9 cellular contexts compared by ENCODE assay signal in the genomic region with DNA sequence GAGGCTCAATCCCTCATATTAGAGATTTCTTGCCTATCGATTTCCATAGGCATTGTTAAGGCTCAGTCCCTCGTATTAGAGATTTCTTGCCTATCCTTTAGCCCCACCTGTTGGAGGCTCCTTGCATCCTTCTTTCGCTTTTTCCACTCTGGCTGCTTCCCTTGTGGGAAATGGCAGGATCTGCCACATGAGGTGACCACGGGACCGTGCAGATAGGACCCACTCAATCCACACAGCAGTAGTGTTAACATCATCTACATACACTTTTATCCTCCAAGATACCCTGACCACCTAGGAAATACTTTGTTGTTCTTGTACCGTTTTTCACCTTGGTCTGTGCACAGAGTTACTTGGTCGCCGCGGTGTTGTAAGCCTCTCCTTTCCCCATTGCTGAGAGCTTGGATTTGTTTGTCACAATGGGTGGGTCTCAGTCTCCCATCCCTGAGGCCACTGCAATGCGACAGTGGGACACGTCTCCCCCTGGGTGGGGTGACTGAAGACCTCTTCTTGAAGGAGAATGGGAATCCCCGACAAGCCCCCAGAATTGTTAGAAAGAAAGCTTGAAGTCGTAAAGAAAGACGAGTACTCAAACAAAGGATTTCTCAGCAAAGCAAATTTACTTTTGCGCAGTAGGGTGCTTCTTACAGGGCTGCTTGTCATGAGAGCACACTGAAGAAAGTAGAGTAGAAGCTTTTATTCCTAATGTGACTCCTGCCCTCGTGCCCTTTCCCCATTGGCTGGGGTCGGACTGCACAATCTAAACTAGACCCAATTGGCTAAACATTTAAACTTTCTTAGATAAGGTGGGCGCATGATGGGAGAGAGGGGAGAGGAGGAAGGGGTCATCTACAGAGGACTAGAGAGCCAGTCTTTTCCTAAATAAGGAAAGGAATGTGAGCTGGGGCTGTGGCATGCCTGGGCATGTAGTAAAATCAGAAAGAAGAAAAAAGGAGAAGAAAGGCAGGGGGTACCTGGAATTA. TPM values are rescaled to one million over a fixed set of nuclear protein-coding genes. Genes with fewer than 3 reads are reported as not detected.
DNase-seq lines count a peak whose midpoint lies in the region; ATAC-seq, FAIRE-seq and TF ChIP-seq lines count a peak whose summit lies in the region.
"Had no signal": no experiment of that assay in that cellular context is flagged by ENCODE, and none has a peak within 500 bp of the region (broad histone marks: within the 10 kb centered on the region; RNA-seq: fewer than 3 reads in every experiment).

No MANE protein-coding gene starts in this region.

- CTCF ChIA-PET in IMR-90 (lab: Yijun Ruan, JAX) (interaction anchor here (1.4 kb wide), 1 partner anchor 9 kb away, joined by 4 read pairs; no protein-coding TSS in a partner anchor), K562 (lab: Yijun Ruan, JAX; ENCODE audit: low intra/inter-chr PET ratio) (interaction anchor here (1.2 kb wide), 2 partner anchors 232 to 253 kb away, joined by 4 read pairs; no protein-coding TSS in a partner anchor)

- H2BK15ac ChIP-seq in IMR-90 (ENCODE audit: low read depth, low read length), result peak overlapping the region; percentile 70; the same call in 2 of the 3 replicates

- no peaks in the 10 kb centered on the region for H3K9me1 ChIP-seq in IMR-90 (ENCODE audit: insufficient read depth, low read length)
- H3K9me1 ChIP-seq in K562 (ENCODE audit: control insufficient read depth, insufficient read depth, low read length), result no peaks in the 10 kb centered on the region

- dilution Hi-C loops in IMR-90 (cut with HindIII; ENCODE audit: low sequenced_read_pairs, unreplicated experiment), result no loop called here

- H3K79me1 ChIP-seq in IMR-90 (ENCODE audit: low read depth in 1 of 2, low read length in 2 of 2), result peaks cover 6 to 17% of the 10 kb centered on the region in 2 experiments; a peak in 1 of 4 replicates

- peak; percentile 66 for ATAC-seq in IMR-90 (ENCODE audit: low read depth)
- ATAC-seq in K562, result peak; percentile 70

- H3K27me3 ChIP-seq in IMR-90 (ENCODE audit: control insufficient read depth, insufficient read depth, low read length), result no peaks in the 10 kb centered on the region
- H3K27me3 ChIP-seq in K562 (ENCODE audit: control insufficient read depth in 2 of 2, insufficient read depth in 2 of 2, low read length in 2 of 2), result no peaks in the 10 kb centered on the region
- H3K27me3 ChIP-seq in kidney epithelial cell (ENCODE audit: control insufficient read depth, insufficient read depth, low read length), result no peaks in the 10 kb centered on the region

- peak overlapping the region; percentile 89 to 98 for H4K8ac ChIP-seq in IMR-90 (ENCODE audit: low read depth in 2 of 2, low read length in 2 of 2)

- peaks cover 2% of the 10 kb centered on the region; the same call in 1 of the 2 replicates for H3K4me1 ChIP-seq in IMR-90 (ENCODE audit: control insufficient read depth, insufficient read depth, low read length)
- no peaks in the 10 kb centered on the region for H3K4me1 ChIP-seq in K562 (replicated peaks in 1 of 2; ENCODE audit: control insufficient read depth in 2 of 2, insufficient read depth in 2 of 2, low read length in 2 of 2)
- H3K4me1 ChIP-seq: parathyroid adenoma had no signal

- peak overlapping the region; percentile 95 for H2BK120ac ChIP-seq in IMR-90 (ENCODE audit: low read depth, low read length)

- H3K9ac ChIP-seq in IMR-90 (ENCODE audit: low read depth, low read length) (no peak overlapping the region), K562 (ENCODE audit: insufficient read depth in 1 of 2, low read depth in 2 of 2, low read length in 2 of 2) (no peak overlapping the region)
- H3K9ac ChIP-seq: parathyroid adenoma had no signal

- no peak for TF ChIP-seq EP300 in K562 (IDR thresholded peaks at IDR 0.05; ENCODE audit: low read length)

- H2BK5ac ChIP-seq in IMR-90 (ENCODE audit: low read depth, low read length, poor library complexity, severe bottlenecking), result peak overlapping the region; percentile 92

- peak overlapping the region; percentile 88 for H4K91ac ChIP-seq in IMR-90 (ENCODE audit: insufficient read depth, low read depth, low read length)

- TF ChIP-seq POLR2A in IMR-90 (IDR thresholded peaks at IDR 0.05; ENCODE audit: low read depth, low read length) (no peak), K562 (conservative IDR thresholded peaks at IDR 0.05) (no peak)

- peak overlapping the region; percentile 89 for H2AK9ac ChIP-seq in IMR-90 (replicated peaks; ENCODE audit: low read depth, low read length, poor library complexity)

- in situ Hi-C loops in Caki2 (cut with HindIII; ENCODE audit: low pct_unique_long_range_greater_than_20kb, low sequenced_read_pairs), result no loop called here
- in situ Hi-C loops in IMR-90 (cut with MboI; ENCODE audit: low sequenced_read_pairs), result loop anchor here (25.0 kb wide), 1 partner anchor 239 kb away; no protein-coding TSS in a partner anchor
- in situ Hi-C loops in K562 (cut with MboI), result loop anchor here (10.0 kb wide), 1 partner anchor 231 kb away; no protein-coding TSS in a partner anchor

- H3K4ac ChIP-seq in IMR-90 (ENCODE audit: low read depth, low read length), result peak overlapping the region; percentile 80

- intact Hi-C loops in IMR-90 (cut with micrococcal nuclease) (loop anchor here (5.0 kb wide), 1 partner anchor 229 kb away; no protein-coding TSS in a partner anchor), K562 (cut with micrococcal nuclease) (no loop called here)

- BruUV-seq in IMR-90 (replicated peaks; lab: Mats Ljungman, UMichigan) (no TSS peak), K562 (replicated peaks; lab: Mats Ljungman, UMichigan) (no TSS peak)

- H3K9me3 ChIP-seq in IMR-90 (ENCODE audit: control insufficient read depth, insufficient read depth, low read length), result no peaks in the 10 kb centered on the region
- H3K9me3 ChIP-seq in K562 (replicated peaks; ENCODE audit: control insufficient read depth, insufficient read depth, low read depth, low read length), result no peaks in the 10 kb centered on the region

- H2AK5ac ChIP-seq in IMR-90 (ENCODE audit: low read depth, low read length), result peak overlapping the region; percentile 78

- WGBS in IMR-90 (ENCODE audit: extremely low coverage in 2 of 2, insufficient read length in 1 of 2), 2 experiments, result 100% methylated on average over 6 of the region's 18 CpGs; no CpG with 5 or more reads in 1 of the 2 experiments
- whole genome bisulfite sequencing in K562 (ENCODE audit: insufficient coverage, low coverage, missing lambda C conversion rate), result 46% methylated on average over 10 of the region's 18 CpGs

- H3K23ac ChIP-seq in IMR-90 (ENCODE audit: low read depth, low read length), result peak overlapping the region; percentile 86

- POLR2A ChIA-PET in IMR-90 (lab: Charles Lee; ENCODE audit: unreplicated experiment) (no interaction called here), K562 (lab: Yijun Ruan, JAX) (interaction anchor here (0.6 kb wide), 1 partner anchor 31 kb away, joined by 3 read pairs; no protein-coding TSS in a partner anchor)

- H3K56ac ChIP-seq in IMR-90 (ENCODE audit: extremely low read depth, insufficient read depth, low read length), result peak overlapping the region; percentile 19; the same call in 1 of the 2 replicates

- H3K18ac ChIP-seq in IMR-90 (ENCODE audit: low read depth, low read length), result peak overlapping the region; percentile 96

- H3K79me2 ChIP-seq in K562 (ENCODE audit: control insufficient read depth, insufficient read depth, low read length), result no peaks in the 10 kb centered on the region

- peak overlapping the region; percentile 71 for H3K14ac ChIP-seq in IMR-90 (replicated peaks; ENCODE audit: low read depth, low read length)

- TF ChIP-seq CTCF in IMR-90 (conservative IDR thresholded peaks at IDR 0.05; ENCODE audit: low read depth, low read length) (peak; percentile 46), K562 (IDR thresholded peaks at IDR 0.05 in 2 of 3, conservative IDR thresholded peaks at IDR 0.05 in 1 of 3; ENCODE audit: insufficient read depth in 2 of 3, low read depth in 1 of 3, low read length in 3 of 3) (peak; percentile 42 to 53 (median 49); a peak in 4 of 6 replicates), kidney epithelial cell (IDR thresholded peaks at IDR 0.05; ENCODE audit: insufficient read depth, low read length, poor library complexity, severe bottlenecking) (peak; percentile 30)

- H2AFZ ChIP-seq in IMR-90 (replicated peaks; ENCODE audit: low read length, poor library complexity) (peak overlapping the region; percentile 74), K562 (ENCODE audit: low read depth, low read length) (no peak overlapping the region)
- H2AFZ ChIP-seq: parathyroid adenoma had no signal

- H3K36me3 ChIP-seq in IMR-90 (ENCODE audit: control insufficient read depth, insufficient read depth, low read length) (peaks cover 3% of the 10 kb centered on the region), K562 (ENCODE audit: control insufficient read depth, insufficient read depth, low read length) (no peaks in the 10 kb centered on the region), kidney epithelial cell (ENCODE audit: control insufficient read depth, insufficient read depth, low read length) (no peaks in the 10 kb centered on the region)

- peak overlapping the region; percentile 91 for H2BK20ac ChIP-seq in IMR-90 (ENCODE audit: low read depth, low read length)

- H3K27ac ChIP-seq in IMR-90 (ENCODE audit: insufficient read depth, low read length) (peak overlapping the region; percentile 79; the same call in 1 of the 2 replicates), K562 (ENCODE audit: extremely low read depth, low read depth, low read length) (no peak overlapping the region)
- H3K27ac ChIP-seq: parathyroid adenoma had no signal

- peak; percentile 13 for DNase-seq in Caki2 (ENCODE audit: low read depth)
- peak; percentile 46 for DNase-seq in IMR-90
- peak in 2 of 4 experiments; percentile 8 to 44 for DNase-seq in K562 (ENCODE audit: extremely low read depth in 1 of 4, low spot score in 3 of 4)
- DNase-seq in kidney epithelial cell (ENCODE audit: low read depth), result no peak
- DNase-seq in GF-D8 (lab: John Stamatoyannopoulos, UW), result no peak
- no peak for DNase-seq in NCI-H1048 (lab: John Stamatoyannopoulos, UW)
- no peak for DNase-seq in NCI-H1436 treated with DMSO at 0.1 percent for 48 hours (lab: John Stamatoyannopoulos, UW)
- no peak for DNase-seq in stimulated activated naive CD4-positive, alpha-beta T cell treated with Interleukin-2 at 50 U/mL for 16 hours (lab: John Stamatoyannopoulos, UW)

- no peak overlapping the region for H3K4me3 ChIP-seq in IMR-90 (ENCODE audit: insufficient read depth, low read depth, low read length)
- no peak overlapping the region for H3K4me3 ChIP-seq in K562
- no peak overlapping the region for H3K4me3 ChIP-seq in kidney epithelial cell (ENCODE audit: low read depth, low read length)

- TF ChIP-seq RAD21 in IMR-90 (IDR thresholded peaks at IDR 0.05; ENCODE audit: low read length), result peak; percentile 61
- TF ChIP-seq RAD21 in K562 (CRISPR knock-in tag; conservative IDR thresholded peaks at IDR 0.05 in 1 of 2, IDR thresholded peaks at IDR 0.05 in 1 of 2), result peak in 1 of 2 experiments; percentile 58; a peak in 2 of 4 replicates

- H4K5ac ChIP-seq in IMR-90 (ENCODE audit: low read depth, low read length), result peak overlapping the region; percentile 97

- H3K4me2 ChIP-seq in IMR-90 (ENCODE audit: low read depth, low read length) (no peak overlapping the region), K562 (ENCODE audit: insufficient read depth, low read length) (no peak overlapping the region)

- H4K20me1 ChIP-seq in IMR-90 (ENCODE audit: insufficient read depth, low read length) (no peaks in the 10 kb centered on the region), K562 (replicated peaks; ENCODE audit: control insufficient read depth, insufficient read depth, low read length) (no peaks in the 10 kb centered on the region)

- no peak for FAIRE-seq in K562 (lab: Jason Lieb, UNC)

RNA-seq across cellular contexts. Expression of gene IFT74, which starts 19.8 kb away (rescaled TPM):
- total RNA-seq in Caki2 (2014; rRNA removed; shearing (Covaris generic); ENCODE audit: low replicate concordance), result 8.2 and 20.7 TPM in 2 replicates
- total RNA-seq in IMR-90 (2012; rRNA removed) (11.9 and 12.2 TPM in 2 replicates), K562 (2014; rRNA removed) (6.1 and 8.2 TPM in 2 replicates), K562 (2014; rRNA removed; fragmentation: Illumina TruSeq; extraction: Trizol) (12.7 and 14.7 TPM in 2 replicates), K562 (2015; rRNA removed; fragmentation: Illumina TruSeq; extraction: Trizol) (10.8 and 13.2 TPM in 2 replicates), K562 (2021) (8.5 and 9.3 TPM in 2 replicates), kidney epithelial cell (10.4 and 17.5 TPM in 2 replicates)
- polyA plus RNA-seq in IMR-90 (2012; rRNA removed) (4.5 and 4.6 TPM in 2 replicates), K562 (2011; rRNA removed) (6.5 and 11.1 TPM in 2 replicates), K562 (2014; fragmentation: Illumina TruSeq; extraction: Trizol) (9.3 and 11.9 TPM in 2 replicates), K562 (2014; fragmentation: Nextera tagmentation; extraction: Ambion mirVana) (1 to 10 TPM; 7.9 to 8.4 TPM), K562 (2014; rRNA removed) (8.6 and 8.7 TPM in 2 replicates)
- polyA plus RNA-seq in IMR-90 (2012; cell fraction: cytosol; rRNA removed), result 0.27 and 4.2 TPM in 2 replicates
- 1.7 and 5.8 TPM in 2 replicates for polyA plus RNA-seq in IMR-90 (2012; cell fraction: nucleus; rRNA removed; ENCODE audit: low replicate concordance)
- 11.8 and 13.2 TPM in 2 replicates for total RNA-seq in K562 (2011; cell fraction: chromatin; rRNA removed; ENCODE audit: low replicate concordance)
- total RNA-seq in K562 (2011; cell fraction: nucleolus; rRNA removed), result 5.3 and 6.6 TPM in 2 replicates
- total RNA-seq in K562 (2011; cell fraction: nucleoplasm; rRNA removed), result 6.5 and 12.4 TPM in 2 replicates
- 3.4 and 5.4 TPM in 2 replicates for polyA plus RNA-seq in K562 (2011; cell fraction: cytosol; rRNA removed)
- 4.5 and 4.8 TPM in 2 replicates for polyA plus RNA-seq in K562 (2011; cell fraction: nucleus; rRNA removed)
- 7.4 and 9.1 TPM in 2 replicates for polyA plus RNA-seq in K562 (2012)
- 7.5 and 11.0 TPM in 2 replicates for polyA minus RNA-seq in K562 (2011; rRNA and poly(A)+ RNA removed)
- 4.1 and 6.0 TPM in 2 replicates for polyA minus RNA-seq in K562 (2011; cell fraction: cytosol; rRNA and poly(A)+ RNA removed)
- 8.2 and 9.4 TPM in 2 replicates for polyA minus RNA-seq in K562 (2011; cell fraction: nucleus; rRNA and poly(A)+ RNA removed)

RNA-seq across cellular contexts. Expression of gene PLAA, which starts 29.0 kb away (rescaled TPM):
- 2.4 and 9.7 TPM in 2 replicates for total RNA-seq in Caki2 (2014; rRNA removed; shearing (Covaris generic); ENCODE audit: low replicate concordance)
- total RNA-seq in IMR-90 (2012; rRNA removed) (24.4 and 37.8 TPM in 2 replicates), K562 (2014; rRNA removed) (16.4 and 18.0 TPM in 2 replicates), K562 (2014; rRNA removed; fragmentation: Illumina TruSeq; extraction: Trizol) (18.3 and 21.7 TPM in 2 replicates), K562 (2015; rRNA removed; fragmentation: Illumina TruSeq; extraction: Trizol) (14.7 and 16.6 TPM in 2 replicates), K562 (2021) (17.9 and 19.2 TPM in 2 replicates), kidney epithelial cell (34.8 and 36.3 TPM in 2 replicates)
- polyA plus RNA-seq in IMR-90 (2012; rRNA removed) (18.1 and 18.2 TPM in 2 replicates), K562 (2011; rRNA removed) (8.9 and 10.1 TPM in 2 replicates), K562 (2014; fragmentation: Illumina TruSeq; extraction: Trizol) (20.7 and 21.1 TPM in 2 replicates), K562 (2014; fragmentation: Nextera tagmentation; extraction: Ambion mirVana) (1 to 10 TPM; 3.5 to 3.8 TPM), K562 (2014; rRNA removed) (9.4 and 10.4 TPM in 2 replicates)
- polyA plus RNA-seq in IMR-90 (2012; cell fraction: cytosol; rRNA removed), result 5.6 and 7.1 TPM in 2 replicates
- polyA plus RNA-seq in IMR-90 (2012; cell fraction: nucleus; rRNA removed; ENCODE audit: low replicate concordance), result 5.4 and 10.9 TPM in 2 replicates
- 10.5 and 32.0 TPM in 2 replicates for total RNA-seq in K562 (2011; cell fraction: chromatin; rRNA removed; ENCODE audit: low replicate concordance)
- total RNA-seq in K562 (2011; cell fraction: nucleolus; rRNA removed), result 5.3 TPM in 2 replicates
- 8.2 and 13.6 TPM in 2 replicates for total RNA-seq in K562 (2011; cell fraction: nucleoplasm; rRNA removed)
- 5.0 and 5.5 TPM in 2 replicates for polyA plus RNA-seq in K562 (2011; cell fraction: cytosol; rRNA removed)
- 7.0 and 7.2 TPM in 2 replicates for polyA plus RNA-seq in K562 (2011; cell fraction: nucleus; rRNA removed)
- 15.9 and 17.2 TPM in 2 replicates for polyA plus RNA-seq in K562 (2012)
- 22.6 and 27.9 TPM in 2 replicates for polyA minus RNA-seq in K562 (2011; rRNA and poly(A)+ RNA removed)
- 8.9 and 18.3 TPM in 2 replicates for polyA minus RNA-seq in K562 (2011; cell fraction: cytosol; rRNA and poly(A)+ RNA removed)
- 6.1 and 12.0 TPM in 2 replicates for polyA minus RNA-seq in K562 (2011; cell fraction: nucleus; rRNA and poly(A)+ RNA removed)

RNA-seq across cellular contexts. Expression of gene LRRC19, which starts 29.5 kb away (rescaled TPM):
- total RNA-seq in Caki2 (2014; rRNA removed; shearing (Covaris generic); ENCODE audit: low replicate concordance), result not detected in 2 replicates
- total RNA-seq in IMR-90 (2012; rRNA removed) (not detected in 2 replicates), K562 (2014; rRNA removed) (not detected in 2 replicates), K562 (2014; rRNA removed; fragmentation: Illumina TruSeq; extraction: Trizol) (not detected in 2 replicates), K562 (2015; rRNA removed; fragmentation: Illumina TruSeq; extraction: Trizol) (not detected in 2 replicates), K562 (2021) (not detected in 2 replicates), kidney epithelial cell (under 0.01 TPM in 1 of 2 replicates, not detected in the other)
- polyA plus RNA-seq in IMR-90 (2012; rRNA removed) (not detected in 2 replicates), K562 (2011; rRNA removed) (not detected in 2 replicates), K562 (2014; fragmentation: Illumina TruSeq; extraction: Trizol) (not detected in 2 replicates), K562 (2014; fragmentation: Nextera tagmentation; extraction: Ambion mirVana) (not detected), K562 (2014; rRNA removed) (not detected in 2 replicates)
- not detected in 2 replicates for polyA plus RNA-seq in IMR-90 (2012; cell fraction: cytosol; rRNA removed)
- polyA plus RNA-seq in IMR-90 (2012; cell fraction: nucleus; rRNA removed; ENCODE audit: low replicate concordance), result not detected in 2 replicates
- total RNA-seq in K562 (2011; cell fraction: chromatin; rRNA removed; ENCODE audit: low replicate concordance), result not detected in 2 replicates
- total RNA-seq in K562 (2011; cell fraction: nucleolus; rRNA removed), result not detected in 2 replicates
- not detected in 2 replicates for total RNA-seq in K562 (2011; cell fraction: nucleoplasm; rRNA removed)
- polyA plus RNA-seq in K562 (2011; cell fraction: cytosol; rRNA removed), result not detected in 2 replicates
- not detected in 2 replicates for polyA plus RNA-seq in K562 (2011; cell fraction: nucleus; rRNA removed)
- not detected in 2 replicates for polyA plus RNA-seq in K562 (2012)
- polyA minus RNA-seq in K562 (2011; rRNA and poly(A)+ RNA removed), result not detected in 2 replicates
- not detected in 2 replicates for polyA minus RNA-seq in K562 (2011; cell fraction: cytosol; rRNA and poly(A)+ RNA removed)
- not detected in 2 replicates for polyA minus RNA-seq in K562 (2011; cell fraction: nucleus; rRNA and poly(A)+ RNA removed)

Comparison
In these comparisons a context has a peak if more than half of its experiments do, and no peak if none do; other contexts are left out.
1. DNase-seq: peak in Caki2 (single experiment) and IMR-90 (single experiment); none in kidney epithelial cell (single experiment), GF-D8 (single experiment), NCI-H1048 (single experiment), NCI-H1436 treated with DMSO at 0.1 percent for 48 hours (single experiment) and stimulated activated naive CD4-positive, alpha-beta T cell treated with Interleukin-2 at 50 U/mL for 16 hours (single experiment).
2. Peak in every context shown above with its lines, with median percentiles within 50 percentile points of each other: CTCF ChIP-seq.